7 cellular contexts compared by ENCODE assay signal in the genomic region with DNA sequence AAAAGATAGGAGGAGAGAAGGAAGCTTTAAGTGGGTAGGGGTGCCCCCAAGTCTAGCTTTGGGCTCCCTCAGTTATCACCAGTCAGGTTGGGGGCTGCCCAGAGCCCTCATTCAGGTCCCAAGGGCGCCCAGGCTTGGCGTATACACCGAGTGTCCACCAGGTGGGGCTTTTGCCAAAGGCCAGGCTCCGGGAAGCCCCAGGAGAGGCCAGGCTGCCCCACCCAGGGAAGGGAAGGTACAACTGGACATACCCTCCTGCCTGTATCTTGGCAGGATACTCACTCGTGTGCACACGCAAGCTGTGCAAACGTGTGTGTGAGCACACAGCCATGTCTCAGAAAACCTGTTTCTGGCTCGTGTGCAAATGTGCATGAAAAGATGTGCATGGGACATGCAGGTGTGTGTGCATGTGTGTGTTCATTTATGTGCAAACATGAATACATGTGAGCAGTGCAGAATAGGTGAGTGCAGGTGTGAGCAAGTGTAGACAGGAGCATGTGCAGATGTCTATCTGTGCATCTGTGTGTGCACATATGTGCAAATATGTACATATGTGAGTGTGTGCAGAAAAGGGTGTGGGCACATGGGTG. TPM values are rescaled to one million over a fixed set of nuclear protein-coding genes. Genes with fewer than 3 reads are reported as not detected.
DNase-seq lines count a peak whose midpoint lies in the region; ATAC-seq and TF ChIP-seq lines count a peak whose summit lies in the region.

No MANE protein-coding gene starts in this region.

- H3K9me3 ChIP-seq in mammary epithelial cell (replicated peaks; ENCODE audit: insufficient read depth, low read length) (no peaks in the 10 kb centered on the region), lower lobe of right lung (no peaks in the 10 kb centered on the region)

- H3K36me3 ChIP-seq in mammary epithelial cell (ENCODE audit: insufficient read depth, low read length): no peaks in the 10 kb centered on the region
- H3K36me3 ChIP-seq in lower lobe of right lung: no peaks in the 10 kb centered on the region

- BruUV-seq in mammary epithelial cell (replicated peaks; lab: Mats Ljungman, UMichigan): no TSS peak

- H3K4me1 ChIP-seq in mammary epithelial cell (ENCODE audit: insufficient read depth, low read length) (no peaks in the 10 kb centered on the region), lower lobe of right lung (no peaks in the 10 kb centered on the region)

- peak; percentile 68 to 82 for ATAC-seq in lower lobe of right lung

- in situ Hi-C loops in mammary epithelial cell (cut with MboI; ENCODE audit: low sequenced_read_pairs in 2 of 2): loop anchor here (10.0 kb wide), 3 partner anchors 129 to 291 kb away; no protein-coding TSS in a partner anchor

- H3K27ac ChIP-seq in VCaP (no peak overlapping the region), mammary epithelial cell (ENCODE audit: insufficient read depth, low read depth, low read length) (no peak overlapping the region), lower lobe of right lung (no peak overlapping the region)

- H3K4me2 ChIP-seq in mammary epithelial cell (ENCODE audit: insufficient read depth, low read depth, low read length): no peak overlapping the region

- peak; percentile 85 for TF ChIP-seq CTCF in LNCaP clone FGC (IDR thresholded peaks at IDR 0.05; ENCODE audit: control insufficient read depth, extremely low read depth, insufficient read depth)
- TF ChIP-seq CTCF in VCaP (conservative IDR thresholded peaks at IDR 0.05): peak; percentile 98
- TF ChIP-seq CTCF in mammary epithelial cell (conservative IDR thresholded peaks at IDR 0.05 in 1 of 2, IDR thresholded peaks at IDR 0.05 in 1 of 2; ENCODE audit: extremely low read depth in 1 of 2, insufficient read depth in 1 of 2, low read depth in 1 of 2, low read length in 2 of 2): peak; percentile 71 to 94
- peak; percentile 71 for TF ChIP-seq CTCF in lower lobe of right lung (IDR thresholded peaks at IDR 0.05)

- H4K20me1 ChIP-seq in mammary epithelial cell (ENCODE audit: insufficient read depth, low read length): no peaks in the 10 kb centered on the region

- dilution Hi-C loops in mammary epithelial cell (cut with HindIII; ENCODE audit: low sequenced_read_pairs): loop anchor here (5.0 to 10.0 kb wide), 2 partner anchors 142 to 431 kb away; no protein-coding TSS in a partner anchor

- CTCF ChIA-PET in mammary epithelial cell (lab: Charles Lee; ENCODE audit: low non-redundant PET): interaction anchor here (0.7 kb wide), 1 partner anchor 694 kb away, joined by 3 read pairs; no protein-coding TSS in a partner anchor

- no peak overlapping the region for H3K9ac ChIP-seq in mammary epithelial cell (ENCODE audit: insufficient read depth, low read length)

- intact Hi-C loops in mammary epithelial cell (cut with micrococcal nuclease) (loop anchor here (1.0 to 5.0 kb wide), 6 partner anchors 87 to 289 kb away; no protein-coding TSS in a partner anchor), lower lobe of right lung (cut with DNase I) (no loop called here)

- H3K27me3 ChIP-seq in mammary epithelial cell (ENCODE audit: insufficient read depth, low read length): peaks cover 7% of the 10 kb centered on the region
- H3K27me3 ChIP-seq in lower lobe of right lung (ENCODE audit: low read depth): peaks cover 52% of the 10 kb centered on the region

- no peak overlapping the region for H2AFZ ChIP-seq in mammary epithelial cell (ENCODE audit: low read depth, low read length)

- H3K4me3 ChIP-seq in LNCaP clone FGC (ENCODE audit: low read depth, low read length): no peak overlapping the region
- H3K4me3 ChIP-seq in mammary epithelial cell (replicated peaks in 1 of 3; ENCODE audit: insufficient read depth in 1 of 3, low read depth in 2 of 3, low read length in 3 of 3): no peak overlapping the region
- H3K4me3 ChIP-seq in lower lobe of right lung: no peak overlapping the region

- WGBS in mammary epithelial cell (ENCODE audit: low coverage, missing lambda C conversion rate): 3% methylated on average over 7 of the region's 8 CpGs

- H3K79me2 ChIP-seq in mammary epithelial cell (ENCODE audit: insufficient read depth, low read length): no peaks in the 10 kb centered on the region

- DNase-seq in GM03348 (ENCODE audit: low spot score): peak; percentile 78
- peak; percentile 11 for DNase-seq in LNCaP clone FGC (ENCODE audit: low read depth)
- DNase-seq in mammary epithelial cell: peak; percentile 43
- DNase-seq in lower lobe of right lung: peak; percentile 68
- peak; percentile 3 to 22 for DNase-seq in stimulated activated CD8-positive, alpha-beta memory T cell treated with anti-CD3 and anti-CD28 coated beads, Interleukin-7, amount 100 ng/mL, for 4 hours (ENCODE audit: low read depth in 2 of 2)
- DNase-seq in putamen (ENCODE audit: low spot score): no peak

RNA-seq across cellular contexts. Expression of gene CUX2, which starts 9.7 kb away (rescaled TPM):
- not detected for total RNA-seq in mammary epithelial cell
- not detected for polyA plus RNA-seq in mammary epithelial cell
- polyA minus RNA-seq in mammary epithelial cell: not detected
- not detected for total RNA-seq in lower lobe of right lung
